In the genomic region with DNA sequence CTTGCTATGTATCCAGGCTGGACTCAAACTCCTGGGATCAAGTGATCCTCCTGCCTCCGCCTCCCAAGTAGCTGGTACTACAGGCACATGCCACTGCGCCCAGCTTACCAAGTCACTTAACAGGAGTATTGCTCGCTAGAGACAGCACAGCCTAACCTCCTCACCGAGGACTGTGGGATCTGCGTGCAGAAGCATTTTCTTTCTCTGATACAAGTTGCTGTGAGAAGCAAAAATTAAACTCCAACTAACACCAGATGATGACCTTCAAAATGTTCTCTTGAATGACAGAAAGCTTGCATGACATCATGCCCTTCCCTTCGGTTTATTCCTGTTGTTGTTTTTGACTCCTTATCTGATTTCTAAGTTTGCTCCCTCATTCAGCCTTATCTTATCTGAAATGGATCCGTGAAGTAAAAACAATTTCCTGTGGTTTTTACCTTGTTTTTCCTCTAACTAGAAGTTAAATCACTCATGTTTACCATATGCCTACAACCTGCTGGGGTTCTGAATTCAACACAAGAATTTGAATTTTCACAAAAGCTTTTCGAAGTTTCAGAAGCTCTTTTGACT, we compare ENCODE assay signal across 1 cellular context.
TF ChIP-seq lines count a peak whose summit lies in the region.

No MANE protein-coding gene starts in this region.

TF ChIP-seq in HepG2, 621 proteins besides CTCF, POLR2A, EP300 and RAD21 (continued from another document):
- TF ChIP-seq NR2F6 (IDR thresholded peaks at IDR 0.05) (no peak), NR2F6 (CRISPR knock-in tag; IDR thresholded peaks at IDR 0.05) (peak; percentile 24; the same call in 1 of the 2 replicates)
